24 cellular contexts compared by ENCODE assay signal in genomic region chr7:4937411-4937810, GRCh38. TPM values are rescaled to one million over a fixed set of nuclear protein-coding genes. Genes with fewer than 3 reads are reported as not detected.
DNase-seq lines count a peak whose midpoint lies in the region; ATAC-seq and TF ChIP-seq lines count a peak whose summit lies in the region.
"Had no signal": no experiment of that assay in that cellular context is flagged by ENCODE, and none has a peak within 500 bp of the region (broad histone marks: within the 10 kb centered on the region; RNA-seq: fewer than 3 reads in every experiment).

No MANE protein-coding gene starts in this region.

- no peak overlapping the region for H3K27ac ChIP-seq in body of pancreas
- H3K27ac ChIP-seq: 22Rv1, A549, BLaER1 had no signal

- H3K36me3 ChIP-seq in body of pancreas (replicated peaks in 1 of 2; ENCODE audit: insufficient read depth in 1 of 2, low read depth in 2 of 2) = no peaks in the 10 kb centered on the region
- H3K36me3 ChIP-seq: BE2C, BLaER1 had no signal

- intact Hi-C loops in body of pancreas (cut with DNase I) = no loop called here

- WGBS in body of pancreas, 2 donors = 81 to 85% methylated on average over 7 of the region's 7 CpGs

- H3K4me1 ChIP-seq in body of pancreas = no peaks in the 10 kb centered on the region
- H3K4me1 ChIP-seq: A549, BE2C had no signal

- TF ChIP-seq POLR2A in body of pancreas (IDR thresholded peaks at IDR 0.05) = no peak

- H3K9me3 ChIP-seq in body of pancreas = no peaks in the 10 kb centered on the region
- H3K9me3 ChIP-seq: A549, BE2C, BLaER1 had no signal

- no peak overlapping the region for H3K4me3 ChIP-seq in body of pancreas
- H3K4me3 ChIP-seq: A549, BLaER1 had no signal

- ATAC-seq in body of pancreas = no peak
- ATAC-seq: A549 had no signal

- DNase-seq in Ammon's horn (ENCODE audit: low spot score) (peak; percentile 50), medulla oblongata (ENCODE audit: extremely low spot score) (peak; percentile 49), pons (ENCODE audit: low spot score) (peak; percentile 37), body of pancreas (no peak)
- no peak for DNase-seq in activated CD4-positive, alpha-beta T cell treated with anti-CD3 and anti-CD28 coated beads, Interleukin-2, amount 50 U/mL, for 1 hour
- DNase-seq: AML-193; BE2C; C1 segment of cervical spinal cord; CD4-positive, alpha-beta memory T cell; CD4-positive, CD25-positive, alpha-beta regulatory T cell; CD8-positive, alpha-beta memory T cell; COR-L47; DMS 273 treated with DMSO at 0.1 percent for 48 hours; DMS153; DMS53; DMS79; DND-41; EL; GF-D8 had no signal

- H3K27me3 ChIP-seq in body of pancreas = no peaks in the 10 kb centered on the region
- H3K27me3 ChIP-seq: BE2C, BLaER1 had no signal

- TF ChIP-seq CTCF in body of pancreas (IDR thresholded peaks at IDR 0.05) = no peak

RNA-seq across cellular contexts. Expression of gene MMD2, which starts 21.6 kb away (rescaled TPM):
- total RNA-seq in body of pancreas = not detected
- total RNA-seq: A172; CD4-positive, alpha-beta memory T cell; CD4-positive, CD25-positive, alpha-beta regulatory T cell; CD8-positive, alpha-beta memory T cell; Daoy had no signal

RNA-seq across cellular contexts. Expression of gene RADIL, which starts 53.9 kb away (rescaled TPM):
- total RNA-seq in body of pancreas = 10 to 100 TPM in 1 of 2 donors, 1 to 10 TPM in 1; 2.1 to 29.0 TPM
- total RNA-seq: CD4-positive, alpha-beta memory T cell; CD4-positive, CD25-positive, alpha-beta regulatory T cell had no signal

Comparison
In these comparisons a context has a peak if more than half of its experiments do, and no peak if none do; other contexts are left out.
1. DNase-seq: peak in Ammon's horn (single experiment), medulla oblongata (single experiment) and pons (single experiment); none in body of pancreas (0 of 4) and activated CD4-positive, alpha-beta T cell treated with anti-CD3 and anti-CD28 coated beads, Interleukin-2, amount 50 U/mL, for 1 hour (single experiment).